Comparison of ENCODE assay signal across 9 cellular contexts in the genomic region with DNA sequence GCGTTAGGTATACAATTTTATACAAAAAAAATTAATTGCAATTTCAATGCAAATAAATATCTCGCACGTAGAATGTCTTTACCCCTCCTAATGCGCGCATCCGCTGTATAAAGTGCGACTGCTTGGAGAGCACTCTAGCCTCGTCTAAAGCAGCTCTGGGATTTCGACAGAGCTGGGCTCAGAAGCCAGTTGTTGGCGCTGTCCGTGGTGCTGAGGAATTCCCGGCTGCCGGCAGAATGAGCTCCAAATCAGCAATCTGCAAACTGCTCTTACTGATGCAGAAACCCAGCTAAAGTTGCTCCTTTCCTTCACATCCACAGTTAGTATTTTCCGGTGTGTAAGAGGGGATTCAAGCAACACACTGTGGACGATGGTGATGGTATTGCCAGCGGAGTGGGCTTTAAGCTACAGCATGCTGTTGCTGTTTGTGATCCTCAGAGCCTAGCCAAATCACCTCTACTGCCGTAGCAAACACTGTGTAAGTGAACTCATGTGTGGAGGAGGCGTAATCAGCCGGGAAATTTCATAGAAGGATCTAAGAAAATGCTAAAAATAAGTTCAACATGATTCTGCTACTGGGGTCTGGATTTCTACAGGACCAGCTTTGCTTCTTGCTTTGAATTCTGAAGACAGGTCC. TPM values are rescaled to one million over a fixed set of nuclear protein-coding genes. Genes with fewer than 3 reads are reported as not detected.
DNase-seq lines count a peak whose midpoint lies in the region; ATAC-seq, FAIRE-seq and TF ChIP-seq lines count a peak whose summit lies in the region.
"Had no signal": no experiment of that assay in that cellular context is flagged by ENCODE, and none has a peak within 500 bp of the region (broad histone marks: within the 10 kb centered on the region; RNA-seq: fewer than 3 reads in every experiment).

A gene (plus strand): TSS at position 137 of the 637 bp plus-strand sequence. CDS start 3,140 bp downstream, outside the sequence.

- intact Hi-C loops in left colon (cut with DNase I, micrococcal nuclease): no loop called here

- no peaks in the 10 kb centered on the region for H3K9me3 ChIP-seq in RWPE2 (ENCODE audit: severe bottlenecking)

- TF ChIP-seq POLR2A in GM12891 (IDR thresholded peaks at IDR 0.05; ENCODE audit: low read depth, low read length): no peak

- H3K27me3 ChIP-seq in RWPE2 (ENCODE audit: insufficient read depth, poor library complexity, severe bottlenecking): no peaks in the 10 kb centered on the region

- no peak within 1 kb of the TSS for H3K4me3 ChIP-seq in RWPE2 (ENCODE audit: severe bottlenecking)

- no peaks in the 10 kb centered on the region for H3K4me1 ChIP-seq in RWPE2 (ENCODE audit: insufficient read depth, poor library complexity, severe bottlenecking)

- DNase-seq in A172 (ENCODE audit: low spot score) (peak; percentile 80), GM12891 (ENCODE audit: insufficient read length, low spot score) (no peak), KBM-7 (peak; percentile 50), RWPE2 (ENCODE audit: low spot score) (peak; percentile 67), caudate nucleus (lab: John Stamatoyannopoulos, UW) (peak in 58 of 61 donors; percentile 4 to 85 (median 62)), left colon (peak in 1 of 2 donors; percentile 60), stromal cell of bone marrow (ENCODE audit: low read depth) (peak; percentile 50)

- peak; percentile 50 for FAIRE-seq in GM12891 (lab: Jason Lieb, UNC)

- H3K27ac ChIP-seq in RWPE2 (ENCODE audit: poor library complexity, severe bottlenecking): no peak within 1 kb of the TSS
- no peak within 1 kb of the TSS for H3K27ac ChIP-seq in caudate nucleus (ENCODE audit: low read depth, low read length)

- TF ChIP-seq CTCF in RWPE2 (IDR thresholded peaks at IDR 0.05; ENCODE audit: poor library complexity, severe bottlenecking): no peak

- in situ Hi-C loops in KBM-7 (cut with MboI; ENCODE audit: low pct_unique_long_range_greater_than_20kb, low sequenced_read_pairs): no loop called here

- ATAC-seq in RWPE2 (ENCODE audit: low read depth) (peak; percentile 96), left colon (peak; percentile 34), HG03457 (IDR thresholded peaks at IDR 0.05; ENCODE audit: unreplicated experiment) (no peak)
- ATAC-seq: stimulated activated naive CD8-positive, alpha-beta T cell treated with anti-CD3 and anti-CD28 coated beads, Interleukin-15, amount 100 ng/mL, for 72 hours had no signal

- H3K36me3 ChIP-seq in RWPE2 (ENCODE audit: low read depth): no peaks in the 10 kb centered on the region

TF ChIP-seq in GM12891, 5 proteins besides CTCF, POLR2A, EP300 and RAD21:
- TF ChIP-seq TAF1 (IDR thresholded peaks at IDR 0.05; ENCODE audit: low read depth, low read length): no peak
- no peak for TF ChIP-seq SPI1 (IDR thresholded peaks at IDR 0.05; ENCODE audit: low read depth, low read length)
- TF ChIP-seq PAX5 (IDR thresholded peaks at IDR 0.05; ENCODE audit: insufficient read depth, low read length, severe bottlenecking): no peak
- no peak for TF ChIP-seq POLR2AphosphoS5 (IDR thresholded peaks at IDR 0.05; ENCODE audit: low read depth, low read length)
- no peak for TF ChIP-seq POU2F2 (IDR thresholded peaks at IDR 0.05; ENCODE audit: low read depth, low read length)

RNA-seq across cellular contexts. Expression of the gene that starts here (rescaled TPM):
- not detected in 2 replicates for total RNA-seq in A172 (2014; rRNA removed; shearing (Covaris generic))
- polyA plus RNA-seq in GM12891 (2012; ENCODE audit: low read depth, missing spikeins): not detected
- not detected for total RNA-seq in left colon

Comparison
In these comparisons a context has a peak if more than half of its experiments do, and no peak if none do; other contexts are left out.
1. Peak in DNase-seq in A172; RNA of the gene not detected or under 1 TPM.
2. Peak in ATAC-seq in left colon; RNA of the gene not detected or under 1 TPM.